ENCODE assay signal across 8 cellular contexts in genomic region chr15:78131295-78132021, GRCh38. TPM values are rescaled to one million over a fixed set of nuclear protein-coding genes. Genes with fewer than 3 reads are reported as not detected.
DNase-seq lines count a peak whose midpoint lies in the region; ATAC-seq and TF ChIP-seq lines count a peak whose summit lies in the region.

Gene CIB2, minus strand, starts transcription at chr15:78131445. Its CDS starts 230 bp downstream, at chr15:78131215.

- H3K9ac ChIP-seq in smooth muscle cell (ENCODE audit: low read depth) = peak within 1 kb of the TSS; percentile 64

- H4K20me1 ChIP-seq in smooth muscle cell (ENCODE audit: low read depth) = no peaks in the 10 kb centered on the region

- H3K27me3 ChIP-seq in WERI-Rb-1 (ENCODE audit: insufficient read depth, low read depth, severe bottlenecking) = no peaks in the 10 kb centered on the region
- H3K27me3 ChIP-seq in breast epithelium = no peaks in the 10 kb centered on the region
- H3K27me3 ChIP-seq in smooth muscle cell (ENCODE audit: low read depth) = no peaks in the 10 kb centered on the region

- H3K9me3 ChIP-seq in WERI-Rb-1 (ENCODE audit: severe bottlenecking) = no peaks in the 10 kb centered on the region
- H3K9me3 ChIP-seq in breast epithelium = no peaks in the 10 kb centered on the region
- H3K9me3 ChIP-seq in smooth muscle cell (replicated peaks; ENCODE audit: low read depth) = no peaks in the 10 kb centered on the region

- no peaks in the 10 kb centered on the region for H3K79me2 ChIP-seq in smooth muscle cell (ENCODE audit: low read depth)

- intact Hi-C loops in breast epithelium (cut with DNase I; ENCODE audit: low total_unique reads) = no loop called here

- H3K27ac Mint-ChIP-seq in immature natural killer cell = peak within 1 kb of the TSS; percentile 60 to 89 (median 71)

- H3K4me2 ChIP-seq in smooth muscle cell = peak within 1 kb of the TSS; percentile 100

- DNase-seq in NCI-H1694 (lab: John Stamatoyannopoulos, UW) (peak; percentile 19), WERI-Rb-1 (peak; percentile 89), breast epithelium (ENCODE audit: low spot score in 2 of 2) (peak in 1 of 2 donors; percentile 46), immature natural killer cell (peak; percentile 73 to 80 (median 78)), smooth muscle cell (lab: John Stamatoyannopoulos, UW; ENCODE audit: unreplicated experiment) (peak; percentile 42), OCI-M2 (lab: John Stamatoyannopoulos, UW; ENCODE audit: unreplicated experiment) (no peak)

- H3K36me3 Mint-ChIP-seq in immature natural killer cell = no peaks in the 10 kb centered on the region

- H3K4me3 ChIP-seq in GM12875 (ENCODE audit: low read depth, low read length) (peak within 1 kb of the TSS; percentile 94), WERI-Rb-1 (ENCODE audit: low read depth, low read length) (peak within 1 kb of the TSS; percentile 81), breast epithelium (peak within 1 kb of the TSS; percentile 59 to 82 (median 71)), smooth muscle cell (peak within 1 kb of the TSS; percentile 73)

- H3K36me3 ChIP-seq in WERI-Rb-1 (peaks cover 3% of the 10 kb centered on the region), breast epithelium (no peaks in the 10 kb centered on the region), smooth muscle cell (ENCODE audit: low read depth) (no peaks in the 10 kb centered on the region)

- no peak for TF ChIP-seq POLR2A in breast epithelium (IDR thresholded peaks at IDR 0.05)

- peak within 1 kb of the TSS; percentile 80 to 89 (median 83) for H3K4me3 Mint-ChIP-seq in immature natural killer cell

- no peaks in the 10 kb centered on the region for H3K9me3 Mint-ChIP-seq in immature natural killer cell

- H3K4me1 Mint-ChIP-seq in immature natural killer cell = peaks cover 12 to 20% of the 10 kb centered on the region in 2 donors

- no peaks in the 10 kb centered on the region for H3K4me1 ChIP-seq in breast epithelium
- peaks cover 10% of the 10 kb centered on the region for H3K4me1 ChIP-seq in smooth muscle cell (ENCODE audit: low read depth)

- peak; percentile 89 for TF ChIP-seq CTCF in GM12875 (IDR thresholded peaks at IDR 0.05; ENCODE audit: borderline replicate concordance, insufficient read depth, low read depth, low read length)
- peak; percentile 75 for TF ChIP-seq CTCF in WERI-Rb-1 (IDR thresholded peaks at IDR 0.05; ENCODE audit: low read depth, low read length)
- peak; percentile 19 to 85 (median 38) for TF ChIP-seq CTCF in breast epithelium (IDR thresholded peaks at IDR 0.05)
- TF ChIP-seq CTCF in smooth muscle cell (IDR thresholded peaks at IDR 0.05; ENCODE audit: borderline replicate concordance, insufficient read depth, poor library complexity, severe bottlenecking) = peak; percentile 57

- peak; percentile 88 for ATAC-seq in HG02678 (IDR thresholded peaks at IDR 0.05; ENCODE audit: unreplicated experiment)

- peaks cover 0 to 2% (median 1%) of the 10 kb centered on the region in 3 donors for H3K27me3 Mint-ChIP-seq in immature natural killer cell (ENCODE audit: low read depth in 3 of 3)

- H3K27ac ChIP-seq in WERI-Rb-1 (peak within 1 kb of the TSS; percentile 89), breast epithelium (peak within 1 kb of the TSS; percentile 82 to 93), smooth muscle cell (ENCODE audit: low read depth) (peak within 1 kb of the TSS; percentile 66)

- 1% methylated on average over 72 of the region's 79 CpGs for WGBS in smooth muscle cell (ENCODE audit: low lambda C conversion rate)

- peaks cover 4% of the 10 kb centered on the region for H3F3A ChIP-seq in smooth muscle cell (ENCODE audit: low read depth)

- peak within 1 kb of the TSS; percentile 91 for H2AFZ ChIP-seq in smooth muscle cell (ENCODE audit: low read depth)

RNA-seq across cellular contexts. Expression of gene CIB2, which starts in this region (rescaled TPM):
- total RNA-seq in breast epithelium = 1 to 10 TPM; 2.9 to 5.8 (median 4.9) TPM
- 1 to 10 TPM in 2 of 3 donors, not detected in 1; 1.8 to 2.8 TPM for polyA plus RNA-seq in immature natural killer cell
- 17.7 and 20.9 TPM in 2 replicates for total RNA-seq in smooth muscle cell
- 21.7 and 29.3 TPM in 2 replicates for polyA plus RNA-seq in smooth muscle cell

Comparison
In these comparisons a context has a peak if more than half of its experiments do, and no peak if none do; other contexts are left out.
1. CTCF ChIP-seq: peak in every context shown above with its lines; median percentile 89 in GM12875; 75 in WERI-Rb-1; 57 in smooth muscle cell; 38 in breast epithelium.